12 cellular contexts compared by ENCODE assay signal in genomic region chr2:240986787-240987411, GRCh38. TPM values are rescaled to one million over a fixed set of nuclear protein-coding genes. Genes with fewer than 3 reads are reported as not detected.
DNase-seq lines count a peak whose midpoint lies in the region; ATAC-seq and TF ChIP-seq lines count a peak whose summit lies in the region.
"Had no signal": no experiment of that assay in that cellular context is flagged by ENCODE, and none has a peak within 500 bp of the region (broad histone marks: within the 10 kb centered on the region; RNA-seq: fewer than 3 reads in every experiment).

No MANE protein-coding gene starts in this region.

- no peak for TF ChIP-seq CTCF in CD14-positive monocyte (IDR thresholded peaks at IDR 0.05)
- TF ChIP-seq CTCF in Panc1 (IDR thresholded peaks at IDR 0.05): no peak
- TF ChIP-seq CTCF in fibroblast of lung (conservative IDR thresholded peaks at IDR 0.05 in 1 of 2, IDR thresholded peaks at IDR 0.05 in 1 of 2; ENCODE audit: low read depth in 1 of 2, low read length in 2 of 2): no peak
- TF ChIP-seq CTCF in prostate gland (IDR thresholded peaks at IDR 0.05): no peak
- TF ChIP-seq CTCF in stomach (IDR thresholded peaks at IDR 0.05): no peak

- no peak for TF ChIP-seq POLR2A in prostate gland (IDR thresholded peaks at IDR 0.05)
- no peak for TF ChIP-seq POLR2A in stomach (IDR thresholded peaks at IDR 0.05)

- intact Hi-C loops in CD14-positive monocyte (cut with micrococcal nuclease): no loop called here
- intact Hi-C loops in Panc1 (cut with micrococcal nuclease; ENCODE audit: unreplicated experiment): no loop called here
- intact Hi-C loops in prostate gland (cut with DNase I): no loop called here
- intact Hi-C loops in stomach (cut with DNase I; ENCODE audit: low total_unique reads): no loop called here

- H3K27me3 ChIP-seq in Panc1 (ENCODE audit: control insufficient read depth, insufficient read depth, low read length) (no peaks in the 10 kb centered on the region), fibroblast of lung (ENCODE audit: control insufficient read depth, insufficient read depth, low read length) (no peaks in the 10 kb centered on the region), prostate gland (replicated peaks; ENCODE audit: insufficient read depth) (no peaks in the 10 kb centered on the region), stomach (peaks cover 0 to 34% (median 0%) of the 10 kb centered on the region in 3 donors)

- H3K36me3 ChIP-seq in Panc1 (ENCODE audit: control insufficient read depth, insufficient read depth, low read length): no peaks in the 10 kb centered on the region
- H3K36me3 ChIP-seq in fibroblast of lung (ENCODE audit: control insufficient read depth, insufficient read depth, low read length): no peaks in the 10 kb centered on the region
- no peaks in the 10 kb centered on the region for H3K36me3 ChIP-seq in prostate gland
- H3K36me3 ChIP-seq in stomach: no peaks in the 10 kb centered on the region

- DNase-seq in CD14-positive monocyte (ENCODE audit: low spot score) (peak; percentile 43), Panc1 (ENCODE audit: low read depth, low spot score) (no peak), fibroblast of lung (ENCODE audit: low read depth in 2 of 2) (peak; percentile 37 to 92), prostate gland (ENCODE audit: low spot score) (peak; percentile 67), NCI-H446 (lab: John Stamatoyannopoulos, UW) (no peak), stomach (no peak), COR-L47 (lab: John Stamatoyannopoulos, UW) (no peak)
- DNase-seq in T-helper 2 cell treated with Interferon-gamma antibody and Interleukin-4, amounts not matched to agents 5 μg/mL and 100 μg/mL, for 36 hours (ENCODE audit: low spot score): no peak
- DNase-seq: activated CD4-positive, alpha-beta memory T cell treated with anti-CD3 and anti-CD28 coated beads, Interleukin-2, amount 10 ng/mL, durations not matched to agents 7 days and 5 days; PC-3 had no signal

- no peaks in the 10 kb centered on the region for H3K36me3 Mint-ChIP-seq in CD14-positive monocyte
- no peaks in the 10 kb centered on the region for H3K36me3 Mint-ChIP-seq in T-helper 2 cell treated with Interferon-gamma antibody and Interleukin-4, amounts not matched to agents 5 μg/mL and 100 μg/mL, for 36 hours (ENCODE audit: low read depth)

- BruUV-seq in Panc1 (replicated peaks; lab: Mats Ljungman, UMichigan): no TSS peak

- no peaks in the 10 kb centered on the region for H3K79me2 ChIP-seq in fibroblast of lung (ENCODE audit: control insufficient read depth, insufficient read depth, low read length)

- peak overlapping the region in 2 of 7 donors; percentile 28 to 45 for H3K27ac Mint-ChIP-seq in CD14-positive monocyte
- H3K27ac Mint-ChIP-seq in T-helper 2 cell treated with Interferon-gamma antibody and Interleukin-4, amounts not matched to agents 5 μg/mL and 100 μg/mL, for 36 hours: no peak overlapping the region
- H3K27ac Mint-ChIP-seq: activated CD4-positive, alpha-beta memory T cell treated with anti-CD3 and anti-CD28 coated beads, Interleukin-2, amount 10 ng/mL, durations not matched to agents 7 days and 5 days; progenitor cell of endocrine pancreas had no signal

- no peak overlapping the region for H3K4me3 ChIP-seq in Panc1 (ENCODE audit: low read depth in 2 of 2, low read length in 2 of 2)
- no peak overlapping the region for H3K4me3 ChIP-seq in fibroblast of lung (replicated peaks in 1 of 4; ENCODE audit: control extremely low read depth in 1 of 4, insufficient read depth in 1 of 4, low read depth in 3 of 4, low read length in 4 of 4)
- no peak overlapping the region for H3K4me3 ChIP-seq in prostate gland
- H3K4me3 ChIP-seq in stomach: no peak overlapping the region

- no peak for ATAC-seq in Panc1
- ATAC-seq: PC-3 had no signal

- H3K4me1 ChIP-seq in Panc1 (ENCODE audit: control insufficient read depth, insufficient read depth, low read length) (peaks cover 20% of the 10 kb centered on the region), fibroblast of lung (ENCODE audit: control insufficient read depth, extremely low read depth, insufficient read depth, low read length) (peaks cover 19% of the 10 kb centered on the region), prostate gland (replicated peaks) (peaks cover 30% of the 10 kb centered on the region), stomach (peaks cover 24 to 43% (median 33%) of the 10 kb centered on the region in 4 donors)

- H3K9me3 ChIP-seq in Panc1 (ENCODE audit: control insufficient read depth, insufficient read depth, low read depth, low read length) (no peaks in the 10 kb centered on the region), fibroblast of lung (ENCODE audit: control insufficient read depth, insufficient read depth, low read depth, low read length) (no peaks in the 10 kb centered on the region), prostate gland (no peaks in the 10 kb centered on the region), stomach (no peaks in the 10 kb centered on the region)

- H3K4me1 Mint-ChIP-seq in CD14-positive monocyte: peaks cover 9% of the 10 kb centered on the region
- no peaks in the 10 kb centered on the region for H3K4me1 Mint-ChIP-seq in T-helper 2 cell treated with Interferon-gamma antibody and Interleukin-4, amounts not matched to agents 5 μg/mL and 100 μg/mL, for 36 hours (ENCODE audit: low read depth)
- H3K4me1 Mint-ChIP-seq: activated CD4-positive, alpha-beta memory T cell treated with anti-CD3 and anti-CD28 coated beads, Interleukin-2, amount 10 ng/mL, durations not matched to agents 7 days and 5 days; central memory CD8-positive, alpha-beta T cell had no signal

- H3K4me2 ChIP-seq in fibroblast of lung (ENCODE audit: extremely low read depth, insufficient read depth, low read length): peak overlapping the region; percentile 8

- no peak overlapping the region for H2AFZ ChIP-seq in fibroblast of lung (ENCODE audit: low read length)

- H3K27ac ChIP-seq in Panc1 (ENCODE audit: low read length) (peak overlapping the region; percentile 12; the same call in 1 of the 2 replicates), fibroblast of lung (ENCODE audit: insufficient read depth, low read length) (no peak overlapping the region), prostate gland (peak overlapping the region; percentile 37 to 69), stomach (peak overlapping the region in 1 of 5 donors; percentile 47)

- CTCF ChIA-PET in Panc1 (lab: Charles Lee): no interaction called here

- peak overlapping the region; percentile 61 to 75 for H3K4me3 Mint-ChIP-seq in CD14-positive monocyte
- no peak overlapping the region for H3K4me3 Mint-ChIP-seq in T-helper 2 cell treated with Interferon-gamma antibody and Interleukin-4, amounts not matched to agents 5 μg/mL and 100 μg/mL, for 36 hours
- H3K4me3 Mint-ChIP-seq: activated CD4-positive, alpha-beta memory T cell treated with anti-CD3 and anti-CD28 coated beads, Interleukin-2, amount 10 ng/mL, durations not matched to agents 7 days and 5 days; central memory CD8-positive, alpha-beta T cell had no signal

- no peak overlapping the region for H3K9ac ChIP-seq in fibroblast of lung (ENCODE audit: insufficient read depth, low read length)

- POLR2A ChIA-PET in Panc1 (lab: Charles Lee): no interaction called here

- peaks cover 13 to 26% (median 15%) of the 10 kb centered on the region in 3 donors for H3K27me3 Mint-ChIP-seq in CD14-positive monocyte (ENCODE audit: low read depth in 3 of 3)
- peaks cover 2% of the 10 kb centered on the region for H3K27me3 Mint-ChIP-seq in T-helper 2 cell treated with Interferon-gamma antibody and Interleukin-4, amounts not matched to agents 5 μg/mL and 100 μg/mL, for 36 hours (ENCODE audit: low read depth)

- TF ChIP-seq EP300 in stomach (IDR thresholded peaks at IDR 0.05): no peak

- WGBS in prostate gland: 9% methylated on average over 11 of the region's 11 CpGs
- 18 to 39% (median 33%) methylated on average over 9 to 11 of the region's 11 CpGs for WGBS in stomach, 5 donors

- in situ Hi-C loops in Panc1 (cut with HindIII; ENCODE audit: low pct_unique_long_range_greater_than_20kb, low sequenced_read_pairs): no loop called here

- peaks cover 0 to 5% (median 2%) of the 10 kb centered on the region in 7 donors for H3K9me3 Mint-ChIP-seq in CD14-positive monocyte
- no peaks in the 10 kb centered on the region for H3K9me3 Mint-ChIP-seq in T-helper 2 cell treated with Interferon-gamma antibody and Interleukin-4, amounts not matched to agents 5 μg/mL and 100 μg/mL, for 36 hours
- H3K9me3 Mint-ChIP-seq: activated CD4-positive, alpha-beta memory T cell treated with anti-CD3 and anti-CD28 coated beads, Interleukin-2, amount 10 ng/mL, durations not matched to agents 7 days and 5 days; central memory CD8-positive, alpha-beta T cell had no signal

- H4K20me1 ChIP-seq in fibroblast of lung (ENCODE audit: control insufficient read depth, extremely low read depth, insufficient read depth, low read length): no peaks in the 10 kb centered on the region

RNA-seq across cellular contexts. Expression of gene SNED1, which starts 11.5 kb away (rescaled TPM):
- polyA plus RNA-seq in CD14-positive monocyte (under 1 TPM; 0.02 to 0.12 TPM), fibroblast of lung (10.1 and 27.2 TPM in 2 replicates), stomach (1 to 10 TPM; 2.0 to 2.7 (median 2.3) TPM)
- total RNA-seq in Panc1 (2021; ENCODE audit: unreplicated experiment) (11.0 TPM), fibroblast of lung (39.5 and 53.2 TPM in 2 replicates), prostate gland (100 to 1,000 TPM in 1 of 2 donors, 10 to 100 TPM in 1; 32.0 to 115 TPM), stomach (100 to 1,000 TPM in 1 of 5 donors, 10 to 100 TPM in 4; 11.4 to 106 (median 22.7) TPM)
- 17.9 TPM for polyA plus RNA-seq in Panc1 (2012; ENCODE audit: insufficient read length)
- 17.4 and 52.1 TPM in 2 replicates for polyA plus RNA-seq in fibroblast of lung (2012)
- 37.9 and 67.9 TPM in 2 replicates for polyA minus RNA-seq in fibroblast of lung (ENCODE audit: low replicate concordance)

Comparison
In these comparisons a context has a peak if more than half of its experiments do, and no peak if none do; other contexts are left out.
1. DNase-seq: peak in CD14-positive monocyte (single experiment), fibroblast of lung (2 of 2) and prostate gland (single experiment); none in Panc1 (single experiment), NCI-H446 (0 of 2), T-helper 2 cell treated with Interferon-gamma antibody and Interleukin-4, amounts not matched to agents 5 μg/mL and 100 μg/mL, for 36 hours (single experiment), stomach (single experiment) and COR-L47 (single experiment).